In genomic region chr5:138554143-138554542, GRCh38 we compare ENCODE assay signal across 1 cellular context.
TF ChIP-seq lines count a peak whose summit lies in the region.

No MANE protein-coding gene starts in this region.

TF ChIP-seq in SK-N-SH, 30 proteins besides CTCF, POLR2A, EP300 and RAD21 (continued from another document):
- no peak for TF ChIP-seq MAX (IDR thresholded peaks at IDR 0.05; ENCODE audit: low read depth)
- no peak for TF ChIP-seq USF1 (IDR thresholded peaks at IDR 0.05; ENCODE audit: borderline replicate concordance, low read depth)
- no peak for TF ChIP-seq USF2 (IDR thresholded peaks at IDR 0.05; ENCODE audit: borderline replicate concordance, low read depth, low read length)
- TF ChIP-seq, protein P1, sequence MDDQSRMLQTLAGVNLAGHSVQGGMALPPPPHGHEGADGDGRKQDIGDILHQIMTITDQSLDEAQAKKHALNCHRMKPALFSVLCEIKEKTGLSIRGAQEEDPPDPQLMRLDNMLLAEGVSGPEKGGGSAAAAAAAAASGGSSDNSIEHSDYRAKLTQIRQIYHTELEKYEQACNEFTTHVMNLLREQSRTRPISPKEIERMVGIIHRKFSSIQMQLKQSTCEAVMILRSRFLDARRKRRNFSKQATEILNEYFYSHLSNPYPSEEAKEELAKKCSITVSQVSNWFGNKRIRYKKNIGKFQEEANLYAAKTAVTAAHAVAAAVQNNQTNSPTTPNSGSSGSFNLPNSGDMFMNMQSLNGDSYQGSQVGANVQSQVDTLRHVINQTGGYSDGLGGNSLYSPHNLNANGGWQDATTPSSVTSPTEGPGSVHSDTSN (IDR thresholded peaks at IDR 0.05): no peak
- TF ChIP-seq GATA2 (CRISPR knock-in tag; IDR thresholded peaks at IDR 0.05): no peak
- TF ChIP-seq RFX5 (IDR thresholded peaks at IDR 0.05; ENCODE audit: low read length): no peak
- no peak for TF ChIP-seq NRF1 (IDR thresholded peaks at IDR 0.05; ENCODE audit: low read depth, low read length)
- no peak for TF ChIP-seq TAF1 (IDR thresholded peaks at IDR 0.05; ENCODE audit: borderline replicate concordance, low read depth, low read length)
- TF ChIP-seq FOXM1 (IDR thresholded peaks at IDR 0.05; ENCODE audit: low read depth): no peak
- TF ChIP-seq FOSL2 (IDR thresholded peaks at IDR 0.05; ENCODE audit: borderline replicate concordance, low read depth): no peak
- no peak for TF ChIP-seq YY1 (IDR thresholded peaks at IDR 0.05; ENCODE audit: low read depth)
- no peak for TF ChIP-seq POLR2AphosphoS5 (IDR thresholded peaks at IDR 0.05; ENCODE audit: low read depth, low read length)
- no peak for TF ChIP-seq REST (IDR thresholded peaks at IDR 0.05; ENCODE audit: low read depth, low read length)
- no peak for TF ChIP-seq MXI1 (IDR thresholded peaks at IDR 0.05; ENCODE audit: low read depth, low read length)
